Comparison of ENCODE assay signal across 8 cellular contexts in genomic region chr10:31836569-31837406, GRCh38.
DNase-seq lines count a peak whose midpoint lies in the region; ATAC-seq and TF ChIP-seq lines count a peak whose summit lies in the region.

No MANE protein-coding gene starts in this region.

- intact Hi-C loops in CD8-positive, alpha-beta T cell (cut with DNase I, micrococcal nuclease), result no loop called here
- intact Hi-C loops in OCI-LY7 (cut with micrococcal nuclease; ENCODE audit: unreplicated experiment), result loop anchor here (1.0 to 5.0 kb wide), 2 partner anchors 111 to 171 kb away; no protein-coding TSS in a partner anchor
- intact Hi-C loops in esophagus muscularis mucosa (cut with DNase I), result no loop called here

- TF ChIP-seq CTCF in CD8-positive, alpha-beta T cell (IDR thresholded peaks at IDR 0.05), result peak; percentile 21
- TF ChIP-seq CTCF in OCI-LY7 (conservative IDR thresholded peaks at IDR 0.05; ENCODE audit: low read length) (peak; percentile 85), esophagus muscularis mucosa (IDR thresholded peaks at IDR 0.05) (peak; percentile 43 to 67 (median 51))

- DNase-seq in CD8-positive, alpha-beta T cell, result no peak
- peak; percentile 52 for DNase-seq in OCI-LY7 (ENCODE audit: low spot score)
- no peak for DNase-seq in esophagus muscularis mucosa (ENCODE audit: extremely low spot score)
- peak; percentile 10 to 59 for DNase-seq in trophoblast cell
- DNase-seq in NCI-H1048 (lab: John Stamatoyannopoulos, UW), result no peak
- no peak for DNase-seq in cerebellar nuclear complex (lab: John Stamatoyannopoulos, UW)

- no peaks in the 10 kb centered on the region for H3K9me2 ChIP-seq in OCI-LY7 (ENCODE audit: insufficient read depth, low read length)

- no peaks in the 10 kb centered on the region for H3K9me3 ChIP-seq in CD8-positive, alpha-beta T cell (ENCODE audit: low read length)
- no peaks in the 10 kb centered on the region for H3K9me3 ChIP-seq in OCI-LY7 (ENCODE audit: low read length)
- H3K9me3 ChIP-seq in esophagus muscularis mucosa, result no peaks in the 10 kb centered on the region
- no peaks in the 10 kb centered on the region for H3K9me3 ChIP-seq in trophoblast cell (ENCODE audit: insufficient read depth, low read depth, low read length)

- POLR2A ChIA-PET in CD8-positive, alpha-beta T cell (lab: Charles Lee), result no interaction called here
- POLR2A ChIA-PET in OCI-LY7 (lab: Charles Lee), result interaction anchor here (0.7 kb wide), 1 partner anchor 25 kb away, joined by 3 read pairs; no protein-coding TSS in a partner anchor

- H3K23ac ChIP-seq in trophoblast cell (ENCODE audit: low read length), result peak overlapping the region; percentile 46

- H4K8ac ChIP-seq in trophoblast cell (ENCODE audit: low read depth, low read length), result peak overlapping the region; percentile 29

- no peak for TF ChIP-seq EP300 in esophagus muscularis mucosa (IDR thresholded peaks at IDR 0.05)

- peaks cover 38% of the 10 kb centered on the region for H3K36me3 Mint-ChIP-seq in CD8-positive, alpha-beta T cell

- no peak overlapping the region for H3K4me3 ChIP-seq in CD8-positive, alpha-beta T cell (ENCODE audit: low read depth, low read length)
- H3K4me3 ChIP-seq in OCI-LY7 (ENCODE audit: low read depth, low read length, poor library complexity, severe bottlenecking), result no peak overlapping the region
- H3K4me3 ChIP-seq in esophagus muscularis mucosa, result no peak overlapping the region
- H3K4me3 ChIP-seq in trophoblast cell (ENCODE audit: low read depth, low read length), result no peak overlapping the region

- H3K79me2 ChIP-seq in OCI-LY7 (ENCODE audit: insufficient read depth, low read depth, low read length), result no peaks in the 10 kb centered on the region
- no peaks in the 10 kb centered on the region for H3K79me2 ChIP-seq in trophoblast cell (ENCODE audit: control insufficient read depth, insufficient read depth, low read length, poor library complexity)

- CTCF ChIA-PET in CD8-positive, alpha-beta T cell (lab: Charles Lee), result no interaction called here
- CTCF ChIA-PET in OCI-LY7 (lab: Charles Lee; ENCODE audit: unreplicated experiment), result no interaction called here

- no peak overlapping the region for H3K9ac ChIP-seq in trophoblast cell (ENCODE audit: low read length)

- H3K4me3 Mint-ChIP-seq in CD8-positive, alpha-beta T cell, result no peak overlapping the region

- peaks cover 8% of the 10 kb centered on the region for H3K4me1 Mint-ChIP-seq in CD8-positive, alpha-beta T cell (ENCODE audit: low read depth)

- H2BK12ac ChIP-seq in trophoblast cell (ENCODE audit: low read length), result no peak overlapping the region

- no peaks in the 10 kb centered on the region for H3K36me3 ChIP-seq in CD8-positive, alpha-beta T cell (ENCODE audit: insufficient read depth, low read length)
- H3K36me3 ChIP-seq in OCI-LY7 (ENCODE audit: insufficient read depth, low read length) (no peaks in the 10 kb centered on the region), esophagus muscularis mucosa (peaks cover 0 to 8% (median 0%) of the 10 kb centered on the region in 4 donors), trophoblast cell (ENCODE audit: control insufficient read depth in 1 of 2, insufficient read depth in 2 of 2, low read length in 2 of 2) (no peaks in the 10 kb centered on the region)

- 90% methylated on average over 9 of the region's 9 CpGs for WGBS in esophagus muscularis mucosa
- WGBS in trophoblast cell (ENCODE audit: extremely low coverage, insufficient coverage, insufficient read length), result no CpG with 5 or more reads among the region's 9 CpGs

- H2AFZ ChIP-seq in OCI-LY7 (ENCODE audit: low read length) (peak overlapping the region; percentile 36; the same call in 1 of the 2 replicates), trophoblast cell (ENCODE audit: insufficient read depth, low read length, poor library complexity) (no peak overlapping the region)

- H3K9me3 Mint-ChIP-seq in CD8-positive, alpha-beta T cell, result no peaks in the 10 kb centered on the region

- no peaks in the 10 kb centered on the region for H3K79me1 ChIP-seq in trophoblast cell (ENCODE audit: low read length)

- H4K91ac ChIP-seq in trophoblast cell (ENCODE audit: low read depth, low read length), result no peak overlapping the region

- no peak overlapping the region for H3K14ac ChIP-seq in trophoblast cell (ENCODE audit: low read length)

- H3K4me2 ChIP-seq in OCI-LY7 (ENCODE audit: low read length), result no peak overlapping the region; the same call in 1 of the 2 replicates
- H3K4me2 ChIP-seq in trophoblast cell (ENCODE audit: low read length), result no peak overlapping the region

- H3K4ac ChIP-seq in trophoblast cell (ENCODE audit: low read depth, low read length), result no peak overlapping the region

- no peak overlapping the region for H2BK120ac ChIP-seq in trophoblast cell (ENCODE audit: insufficient read depth, low read length, poor library complexity)

- no peak overlapping the region for H3K27ac Mint-ChIP-seq in CD8-positive, alpha-beta T cell

- H3K27ac ChIP-seq in CD8-positive, alpha-beta T cell (ENCODE audit: low read depth, low read length), result peak overlapping the region; percentile 15
- H3K27ac ChIP-seq in OCI-LY7 (ENCODE audit: low read depth, low read length, poor library complexity, severe bottlenecking) (no peak overlapping the region), esophagus muscularis mucosa (replicated peaks in 1 of 4) (no peak overlapping the region), trophoblast cell (ENCODE audit: low read depth, low read length) (no peak overlapping the region)

- ATAC-seq in CD8-positive, alpha-beta T cell, result no peak
- peak; percentile 64 for ATAC-seq in GM21717 (IDR thresholded peaks at IDR 0.05; ENCODE audit: unreplicated experiment)
- no peak for ATAC-seq in GM19452 (IDR thresholded peaks at IDR 0.05; ENCODE audit: unreplicated experiment)

- H4K12ac ChIP-seq in trophoblast cell (ENCODE audit: low read depth, low read length), result no peak overlapping the region

- H3K18ac ChIP-seq in trophoblast cell (ENCODE audit: low read length), result no peak overlapping the region

- no peaks in the 10 kb centered on the region for H3K27me3 Mint-ChIP-seq in CD8-positive, alpha-beta T cell (ENCODE audit: low read depth)

- no peak overlapping the region for H2AK5ac ChIP-seq in trophoblast cell (ENCODE audit: low read length)

- no peak for TF ChIP-seq POLR2A in esophagus muscularis mucosa (IDR thresholded peaks at IDR 0.05; ENCODE audit: low read depth)

- H3K27me3 ChIP-seq in CD8-positive, alpha-beta T cell (ENCODE audit: insufficient read depth, low read length), result no peaks in the 10 kb centered on the region
- H3K27me3 ChIP-seq in esophagus muscularis mucosa, result no peaks in the 10 kb centered on the region
- H3K27me3 ChIP-seq in trophoblast cell (ENCODE audit: insufficient read depth, low read length), result no peaks in the 10 kb centered on the region

- no peaks in the 10 kb centered on the region for H3K4me1 ChIP-seq in CD8-positive, alpha-beta T cell (ENCODE audit: insufficient read depth, low read length)
- H3K4me1 ChIP-seq in OCI-LY7 (ENCODE audit: insufficient read depth, low read length, poor library complexity, severe bottlenecking) (no peaks in the 10 kb centered on the region), esophagus muscularis mucosa (no peaks in the 10 kb centered on the region), trophoblast cell (ENCODE audit: control insufficient read depth in 1 of 2, insufficient read depth in 2 of 2, low read length in 2 of 2) (no peaks in the 10 kb centered on the region)

- no TSS peak for BruUV-seq in OCI-LY7 (replicated peaks; lab: Mats Ljungman, UMichigan)

- H4K20me1 ChIP-seq in OCI-LY7 (ENCODE audit: insufficient read depth, low read length), result no peaks in the 10 kb centered on the region

- no peak overlapping the region for H2BK5ac ChIP-seq in trophoblast cell (ENCODE audit: low read depth, low read length, poor library complexity)

Comparison
In these comparisons a context has a peak if more than half of its experiments do, and no peak if none do; other contexts are left out.
1. DNase-seq: peak in OCI-LY7 (single experiment) and trophoblast cell (2 of 2); none in CD8-positive, alpha-beta T cell (0 of 7), esophagus muscularis mucosa (single experiment), NCI-H1048 (single experiment) and cerebellar nuclear complex (0 of 2).
2. CTCF ChIP-seq: peak in every context shown above with its lines; median percentile 85 in OCI-LY7; 51 in esophagus muscularis mucosa; 21 in CD8-positive, alpha-beta T cell.